ENCODE assay signal across 10 cellular contexts in the genomic region with DNA sequence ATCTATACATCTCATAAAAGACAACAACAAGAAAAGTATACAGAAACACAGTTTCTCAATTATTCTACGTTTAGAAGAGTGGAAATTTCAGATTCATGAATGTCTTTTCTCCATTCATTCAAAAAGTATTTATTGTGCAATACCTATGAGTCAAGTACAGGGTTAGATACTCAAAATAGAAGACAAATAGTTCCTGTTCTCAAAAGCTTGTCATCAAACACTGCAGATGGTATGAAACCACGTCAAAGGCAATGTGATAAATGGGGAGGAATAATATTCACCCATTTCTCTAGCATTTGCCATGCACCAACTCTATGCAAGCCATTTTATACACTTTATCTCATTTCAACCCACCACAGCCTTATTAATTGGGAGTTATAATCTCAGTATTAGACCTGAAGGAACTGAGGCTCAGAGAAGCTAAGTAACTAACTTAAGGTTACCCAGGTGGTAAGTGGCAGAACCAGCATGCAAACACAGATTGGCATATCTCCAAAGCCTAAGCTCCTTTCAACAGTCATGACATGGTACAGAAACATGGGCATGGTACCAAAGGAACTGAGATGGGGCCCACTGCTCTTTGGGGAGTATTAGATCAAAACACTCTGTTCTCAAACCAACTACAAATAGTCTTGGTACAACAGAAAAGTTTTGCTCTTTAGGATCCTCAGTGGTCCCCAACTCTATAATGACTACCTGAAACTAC.
DNase-seq lines count a peak whose midpoint lies in the region; ATAC-seq and TF ChIP-seq lines count a peak whose summit lies in the region.
"Had no signal": no experiment of that assay in that cellular context is flagged by ENCODE, and none has a peak within 500 bp of the region (broad histone marks: within the 10 kb centered on the region; RNA-seq: fewer than 3 reads in every experiment).

No MANE protein-coding gene starts in this region.

- DNase-seq in AG10803 (ENCODE audit: low read depth) (peak; percentile 87), M059J (ENCODE audit: low read depth) (peak; percentile 76), cardiac fibroblast (ENCODE audit: low read depth in 2 of 2) (peak; percentile 94 to 96), right lobe of liver (no peak), AML-193 (lab: John Stamatoyannopoulos, UW) (no peak), GM19238 (ENCODE audit: insufficient read length, low spot score) (no peak), stomach (no peak)
- DNase-seq: activated B cell treated with CpG ODN at 0.5 μM for 24 hours had no signal

- H3K4me1 ChIP-seq in right lobe of liver (peaks cover 0 to 22% (median 0%) of the 10 kb centered on the region in 4 donors), stomach (peaks cover 0 to 12% (median 8%) of the 10 kb centered on the region in 4 donors)

- intact Hi-C loops in right lobe of liver (cut with DNase I), result no loop called here
- intact Hi-C loops in stomach (cut with DNase I; ENCODE audit: low total_unique reads), result no loop called here

- no peak for TF ChIP-seq EP300 in stomach (IDR thresholded peaks at IDR 0.05)

- H3K27ac ChIP-seq in right lobe of liver (no peak overlapping the region), stomach (no peak overlapping the region)
- H3K27ac ChIP-seq: cardiac muscle cell had no signal

- WGBS in right lobe of liver (ENCODE audit: insufficient coverage, low coverage, low lambda C conversion rate, missing lambda C conversion rate), result 2% methylated on average over 2 of the region's 2 CpGs
- WGBS in stomach, 5 donors, result 31 to 59% (median 53%) methylated on average over 2 of the region's 2 CpGs

- TF ChIP-seq CTCF in AG10803 (conservative IDR thresholded peaks at IDR 0.05; ENCODE audit: low read length), result no peak
- no peak for TF ChIP-seq CTCF in cardiac fibroblast (IDR thresholded peaks at IDR 0.05; ENCODE audit: low read depth, low read length)
- no peak for TF ChIP-seq CTCF in right lobe of liver (IDR thresholded peaks at IDR 0.05)
- TF ChIP-seq CTCF in stomach (IDR thresholded peaks at IDR 0.05), result no peak

- H3K36me3 ChIP-seq in right lobe of liver (no peaks in the 10 kb centered on the region), stomach (no peaks in the 10 kb centered on the region)
- H3K36me3 ChIP-seq: cardiac muscle cell had no signal

- no peaks in the 10 kb centered on the region for H3K9me3 ChIP-seq in right lobe of liver
- no peaks in the 10 kb centered on the region for H3K9me3 ChIP-seq in stomach

- no peak for TF ChIP-seq POLR2A in right lobe of liver (IDR thresholded peaks at IDR 0.05)
- no peak for TF ChIP-seq POLR2A in stomach (IDR thresholded peaks at IDR 0.05)

- H3K27me3 ChIP-seq in right lobe of liver (no peaks in the 10 kb centered on the region), stomach (no peaks in the 10 kb centered on the region)
- H3K27me3 ChIP-seq: cardiac muscle cell had no signal

- no peak overlapping the region for H3K4me3 ChIP-seq in AG10803 (ENCODE audit: low read length)
- no peak overlapping the region for H3K4me3 ChIP-seq in cardiac fibroblast (replicated peaks in 1 of 2; ENCODE audit: low read depth in 2 of 2, low read length in 2 of 2)
- H3K4me3 ChIP-seq in right lobe of liver, result no peak overlapping the region
- no peak overlapping the region for H3K4me3 ChIP-seq in stomach
- H3K4me3 ChIP-seq: cardiac muscle cell had no signal

- ATAC-seq in right lobe of liver (peak; percentile 33 to 84 (median 70)), GM19035 (IDR thresholded peaks at IDR 0.05; ENCODE audit: unreplicated experiment) (no peak)

Comparison
In these comparisons a context has a peak if more than half of its experiments do, and no peak if none do; other contexts are left out.
1. DNase-seq: peak in AG10803 (single experiment), M059J (single experiment) and cardiac fibroblast (2 of 2); none in right lobe of liver (0 of 3), AML-193 (0 of 2), GM19238 (single experiment) and stomach (single experiment).